In genomic region chr19:42601811-42602443, GRCh38 we compare ENCODE assay signal across 10 cellular contexts. TPM values are rescaled to one million over a fixed set of nuclear protein-coding genes. Genes with fewer than 3 reads are reported as not detected.
DNase-seq lines count a peak whose midpoint lies in the region; ATAC-seq, FAIRE-seq and TF ChIP-seq lines count a peak whose summit lies in the region.
"Had no signal": no experiment of that assay in that cellular context is flagged by ENCODE, and none has a peak within 500 bp of the region (broad histone marks: within the 10 kb centered on the region; RNA-seq: fewer than 3 reads in every experiment).

No MANE protein-coding gene starts in this region.

- H3K4me1 ChIP-seq in fibroblast of lung (ENCODE audit: control insufficient read depth, extremely low read depth, insufficient read depth, low read length) (no peaks in the 10 kb centered on the region), aorta (ENCODE audit: control insufficient read depth in 1 of 2, insufficient read depth in 2 of 2, low read length in 2 of 2) (no peaks in the 10 kb centered on the region)

- H3K4me2 ChIP-seq in fibroblast of lung (ENCODE audit: extremely low read depth, insufficient read depth, low read length): no peak overlapping the region

- FAIRE-seq in urothelium cell line (lab: Jason Lieb, UNC): no peak

- H4K20me1 ChIP-seq in fibroblast of lung (ENCODE audit: control insufficient read depth, extremely low read depth, insufficient read depth, low read length): no peaks in the 10 kb centered on the region

- no peak overlapping the region for H3K4me3 ChIP-seq in fibroblast of lung (replicated peaks in 1 of 4; ENCODE audit: control extremely low read depth in 1 of 4, insufficient read depth in 1 of 4, low read depth in 3 of 4, low read length in 4 of 4)
- no peak overlapping the region for H3K4me3 ChIP-seq in aorta (ENCODE audit: low read length in 2 of 2)
- H3K4me3 ChIP-seq: thyroid gland had no signal

- H3K4me1 Mint-ChIP-seq in stimulated activated naive CD8-positive, alpha-beta T cell treated with anti-CD3 and anti-CD28 coated beads, Interleukin-15, amount 100 ng/mL, for 72 hours: no peaks in the 10 kb centered on the region

- TF ChIP-seq CTCF in fibroblast of lung (conservative IDR thresholded peaks at IDR 0.05 in 1 of 2, IDR thresholded peaks at IDR 0.05 in 1 of 2; ENCODE audit: low read depth in 1 of 2, low read length in 2 of 2): no peak

- H3K9ac ChIP-seq in fibroblast of lung (ENCODE audit: insufficient read depth, low read length): no peak overlapping the region

- no peaks in the 10 kb centered on the region for H3K9me3 Mint-ChIP-seq in stimulated activated naive CD8-positive, alpha-beta T cell treated with anti-CD3 and anti-CD28 coated beads, Interleukin-15, amount 100 ng/mL, for 72 hours

- no peak for ATAC-seq in stimulated activated naive CD8-positive, alpha-beta T cell treated with anti-CD3 and anti-CD28 coated beads, Interleukin-15, Interleukin-2, amounts not matched to agents 100 U/mL and 50 U/mL, for 24 hours
- no peak for ATAC-seq in stimulated activated naive CD8-positive, alpha-beta T cell treated with anti-CD3 and anti-CD28 coated beads, Interleukin-15, amount 100 ng/mL, for 72 hours
- ATAC-seq in aorta (ENCODE audit: low FRiP score): no peak

- H3K27me3 ChIP-seq in fibroblast of lung (ENCODE audit: control insufficient read depth, insufficient read depth, low read length) (no peaks in the 10 kb centered on the region), aorta (ENCODE audit: control insufficient read depth in 1 of 2, insufficient read depth in 2 of 2, low read length in 1 of 2) (no peaks in the 10 kb centered on the region)
- H3K27me3 ChIP-seq: thyroid gland had no signal

- no peaks in the 10 kb centered on the region for H3K36me3 ChIP-seq in fibroblast of lung (ENCODE audit: control insufficient read depth, insufficient read depth, low read length)
- H3K36me3 ChIP-seq in aorta (ENCODE audit: control insufficient read depth in 1 of 2, insufficient read depth in 2 of 2, low read length in 1 of 2): no peaks in the 10 kb centered on the region
- H3K36me3 ChIP-seq: thyroid gland had no signal

- H3K9me3 ChIP-seq in fibroblast of lung (ENCODE audit: control insufficient read depth, insufficient read depth, low read depth, low read length) (no peaks in the 10 kb centered on the region), aorta (ENCODE audit: control insufficient read depth, low read length) (no peaks in the 10 kb centered on the region)
- H3K9me3 ChIP-seq: thyroid gland had no signal

- H3K27ac ChIP-seq in fibroblast of lung (ENCODE audit: insufficient read depth, low read length): no peak overlapping the region
- no peak overlapping the region for H3K27ac ChIP-seq in aorta (ENCODE audit: low read depth in 1 of 2, low read length in 2 of 2)
- H3K27ac ChIP-seq: thyroid gland had no signal

- H3K27ac Mint-ChIP-seq in stimulated activated naive CD8-positive, alpha-beta T cell treated with anti-CD3 and anti-CD28 coated beads, Interleukin-15, amount 100 ng/mL, for 72 hours: no peak overlapping the region

- H3K4me3 Mint-ChIP-seq in stimulated activated naive CD8-positive, alpha-beta T cell treated with anti-CD3 and anti-CD28 coated beads, Interleukin-15, amount 100 ng/mL, for 72 hours: no peak overlapping the region

- peak; percentile 19 for DNase-seq in stimulated activated naive CD8-positive, alpha-beta T cell treated with anti-CD3 and anti-CD28 coated beads, Interleukin-15, Interleukin-2, amounts not matched to agents 100 U/mL and 50 U/mL, for 24 hours
- DNase-seq in stimulated activated naive CD8-positive, alpha-beta T cell treated with anti-CD3 and anti-CD28 coated beads, Interleukin-15, amount 100 ng/mL, for 72 hours: no peak
- DNase-seq in RPMI8226 (peak; percentile 30), fibroblast of lung (ENCODE audit: low read depth in 2 of 2) (peak; percentile 4 to 22), urothelium cell line (ENCODE audit: low spot score) (peak; percentile 65), DMS79 treated with DMSO at 0.1 percent for 48 hours (lab: John Stamatoyannopoulos, UW) (no peak), globus pallidus (ENCODE audit: low spot score) (no peak), aorta (no peak)

- no peak overlapping the region for H2AFZ ChIP-seq in fibroblast of lung (ENCODE audit: low read length)

- 25% methylated on average over 5 of the region's 5 CpGs for WGBS in aorta, 2 donors

- no peaks in the 10 kb centered on the region for H3K79me2 ChIP-seq in fibroblast of lung (ENCODE audit: control insufficient read depth, insufficient read depth, low read length)

- intact Hi-C loops in aorta (cut with DNase I): no loop called here

- peaks cover 64% of the 10 kb centered on the region for H3K27me3 Mint-ChIP-seq in stimulated activated naive CD8-positive, alpha-beta T cell treated with anti-CD3 and anti-CD28 coated beads, Interleukin-15, amount 100 ng/mL, for 72 hours

RNA-seq across cellular contexts. Expression of gene CEACAM8, which starts 7.2 kb away (rescaled TPM):
- total RNA-seq in fibroblast of lung (not detected in 2 replicates), aorta (under 1 TPM in 1 of 2 donors, not detected in 1; 0.19 TPM)
- polyA plus RNA-seq in fibroblast of lung (not detected in 2 replicates), aorta (under 1 TPM in 1 of 2 donors, not detected in 1; 0.50 TPM)
- polyA plus RNA-seq in fibroblast of lung (2012): not detected in 2 replicates
- not detected in 2 replicates for polyA minus RNA-seq in fibroblast of lung (ENCODE audit: low replicate concordance)
- total RNA-seq: thyroid gland had no signal
- polyA plus RNA-seq: esophagus had no signal

Comparison
In these comparisons a context has a peak if more than half of its experiments do, and no peak if none do; other contexts are left out.
1. DNase-seq: peak in stimulated activated naive CD8-positive, alpha-beta T cell treated with anti-CD3 and anti-CD28 coated beads, Interleukin-15, Interleukin-2, amounts not matched to agents 100 U/mL and 50 U/mL, for 24 hours (single experiment), RPMI8226 (single experiment), fibroblast of lung (2 of 2) and urothelium cell line (single experiment); none in stimulated activated naive CD8-positive, alpha-beta T cell treated with anti-CD3 and anti-CD28 coated beads, Interleukin-15, amount 100 ng/mL, for 72 hours (0 of 2), DMS79 treated with DMSO at 0.1 percent for 48 hours (single experiment), globus pallidus (single experiment) and aorta (0 of 2).